Comparison of ENCODE assay signal across 8 cellular contexts in the genomic region with DNA sequence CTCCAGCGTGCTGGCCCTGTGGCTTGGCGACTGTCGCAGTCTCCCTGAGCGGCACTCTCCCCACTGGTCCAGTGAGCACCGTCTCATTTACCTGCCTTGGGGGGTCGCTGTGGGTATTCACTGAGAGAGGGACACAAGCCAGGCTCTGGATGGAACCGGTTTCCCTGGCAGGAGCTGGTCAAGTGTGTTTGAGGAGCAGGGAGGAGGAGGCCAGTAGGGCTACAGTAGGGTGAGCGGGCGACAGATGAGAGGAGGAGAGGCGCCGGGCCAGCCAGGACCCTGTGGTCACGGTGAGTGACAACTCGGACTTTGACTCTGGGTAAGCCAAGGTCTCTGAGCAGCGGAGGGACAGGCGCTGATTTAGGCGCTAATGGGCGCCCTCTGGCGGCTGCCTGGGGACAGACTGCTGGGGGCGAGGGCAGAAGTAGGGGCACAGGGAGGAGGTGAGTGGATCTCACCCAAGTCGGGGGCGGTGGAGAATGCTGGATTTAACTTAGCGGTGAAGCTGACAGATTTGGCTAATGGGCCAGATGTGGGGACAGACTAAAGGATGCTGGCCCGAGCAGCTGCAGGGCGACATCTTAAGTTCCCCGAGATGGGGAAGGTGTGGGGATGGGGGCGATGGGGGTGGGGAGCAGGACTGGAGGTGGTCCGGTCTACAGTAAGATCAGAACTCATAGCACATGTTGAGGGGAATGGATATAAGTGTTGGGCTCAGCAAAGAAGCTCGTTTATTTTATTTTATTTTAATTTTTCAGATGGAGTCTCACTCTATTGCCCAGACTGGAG. TPM values are rescaled to one million over a fixed set of nuclear protein-coding genes. Genes with fewer than 3 reads are reported as not detected.
DNase-seq lines count a peak whose midpoint lies in the region; ATAC-seq and TF ChIP-seq lines count a peak whose summit lies in the region.

No MANE protein-coding gene starts in this region.

- WGBS in testis, 2 donors = 42 to 62% methylated on average over 26 to 28 of the region's 28 CpGs

- H3K9me3 ChIP-seq in neural progenitor cell (ENCODE audit: low read depth) (no peaks in the 10 kb centered on the region), testis (no peaks in the 10 kb centered on the region)

- no peak for TF ChIP-seq POLR2A in testis (IDR thresholded peaks at IDR 0.05)

- peaks cover 8% of the 10 kb centered on the region for H3K79me2 ChIP-seq in neural progenitor cell (ENCODE audit: low read depth)

- H3K36me3 ChIP-seq in neural progenitor cell (no peaks in the 10 kb centered on the region), testis (ENCODE audit: low read depth, missing control alignments) (no peaks in the 10 kb centered on the region)

- peak overlapping the region; percentile 66 for H3K4me2 ChIP-seq in neural progenitor cell

- H3F3A ChIP-seq in neural progenitor cell (ENCODE audit: low read depth) = peaks cover 48% of the 10 kb centered on the region

- peak overlapping the region; percentile 10 for H2AFZ ChIP-seq in neural progenitor cell (replicated peaks)

- no peaks in the 10 kb centered on the region for H3K9me3 Mint-ChIP-seq in Calu3 (ENCODE audit: low read depth, unreplicated experiment)
- no peaks in the 10 kb centered on the region for H3K9me3 Mint-ChIP-seq in neural progenitor cell

- H3K4me3 Mint-ChIP-seq in Calu3 (ENCODE audit: low read depth, unreplicated experiment) = peak overlapping the region; percentile 17
- peak overlapping the region; percentile 61 for H3K4me3 Mint-ChIP-seq in neural progenitor cell

- peak overlapping the region; percentile 69 for H3K27ac ChIP-seq in RWPE1
- no peak overlapping the region for H3K27ac ChIP-seq in foreskin keratinocyte
- H3K27ac ChIP-seq in neural progenitor cell = no peak overlapping the region
- H3K27ac ChIP-seq in testis = no peak overlapping the region

- TF ChIP-seq CTCF in Calu3 (IDR thresholded peaks at IDR 0.05; ENCODE audit: unreplicated experiment) = peak; percentile 87
- TF ChIP-seq CTCF in RWPE1 (conservative IDR thresholded peaks at IDR 0.05; ENCODE audit: low read depth) = peak; percentile 91
- TF ChIP-seq CTCF in foreskin keratinocyte (conservative IDR thresholded peaks at IDR 0.05) = peak; percentile 83
- TF ChIP-seq CTCF in neural progenitor cell (IDR thresholded peaks at IDR 0.05) = peak; percentile 97
- peak; percentile 62 to 89 (median 71) for TF ChIP-seq CTCF in testis (IDR thresholded peaks at IDR 0.05)

- peaks cover 7% of the 10 kb centered on the region for H4K20me1 ChIP-seq in neural progenitor cell (ENCODE audit: low read depth)

- H3K27me3 ChIP-seq in foreskin keratinocyte (no peaks in the 10 kb centered on the region), neural progenitor cell (no peaks in the 10 kb centered on the region), testis (no peaks in the 10 kb centered on the region)

- H3K27ac Mint-ChIP-seq in Calu3 (ENCODE audit: unreplicated experiment) (peak overlapping the region; percentile 29), neural progenitor cell (peak overlapping the region; percentile 30)

- H3K36me3 Mint-ChIP-seq in Calu3 (ENCODE audit: insufficient read depth, unreplicated experiment) = peaks cover 55% of the 10 kb centered on the region
- H3K36me3 Mint-ChIP-seq in neural progenitor cell = peaks cover 12% of the 10 kb centered on the region

- H3K4me1 ChIP-seq in foreskin keratinocyte (no peaks in the 10 kb centered on the region), neural progenitor cell (no peaks in the 10 kb centered on the region), testis (peaks cover 10% of the 10 kb centered on the region)

- no TSS peak for BruUV-seq in Calu3 (replicated peaks; lab: Mats Ljungman, UMichigan)

- POLR2A ChIA-PET in RWPE1 (lab: Yijun Ruan, JAX; ENCODE audit: low non-redundant PET) = interaction anchor here (0.5 kb wide), 1 partner anchor 221 kb away, joined by 6 read pairs; no protein-coding TSS in a partner anchor

- H3K27me3 Mint-ChIP-seq in Calu3 (ENCODE audit: unreplicated experiment) = no peaks in the 10 kb centered on the region
- peaks cover 4% of the 10 kb centered on the region for H3K27me3 Mint-ChIP-seq in neural progenitor cell (ENCODE audit: insufficient read depth, low read depth)

- peak; percentile 86 for DNase-seq in Calu3
- DNase-seq in KG1 (lab: John Stamatoyannopoulos, UW) = peak; percentile 49
- peak; percentile 73 for DNase-seq in RWPE1 (ENCODE audit: low spot score)
- DNase-seq in activated effector memory CD4-positive, alpha-beta T cell treated with Interleukin-2 at 50 U/mL for 16 hours = peak; percentile 61
- peak in 1 of 2 donors; percentile 33 for DNase-seq in foreskin keratinocyte
- DNase-seq in neural progenitor cell (ENCODE audit: low spot score) = peak; percentile 92
- DNase-seq in testis = peak; percentile 80

- CTCF ChIA-PET in Calu3 (lab: Charles Lee) = interaction anchor here (0.5 to 1.3 kb wide), 5 partner anchors 24 to 679 kb away, joined by 3 to 9 read pairs (median 4); partner anchors contain the start of genes NOSIP, PRRG2, RRAS and RUVBL2
- CTCF ChIA-PET in RWPE1 (lab: Yijun Ruan, JAX) = interaction anchor here (0.5 to 1.4 kb wide), 10 partner anchors 9 to 1640 kb away, joined by 3 to 5 read pairs (median 4); no protein-coding TSS in a partner anchor

- intact Hi-C loops in Calu3 (cut with micrococcal nuclease; ENCODE audit: unreplicated experiment) = no loop called here
- intact Hi-C loops in testis (cut with DNase I; ENCODE audit: low total_unique reads) = no loop called here

- peaks cover 15% of the 10 kb centered on the region for H3K4me1 Mint-ChIP-seq in Calu3 (ENCODE audit: low read depth, unreplicated experiment)
- H3K4me1 Mint-ChIP-seq in neural progenitor cell = peaks cover 21% of the 10 kb centered on the region

- ATAC-seq in foreskin keratinocyte (no peak), GM19397 (IDR thresholded peaks at IDR 0.05; ENCODE audit: unreplicated experiment) (no peak)

- H3K4me3 ChIP-seq in neural progenitor cell (peak overlapping the region; percentile 33), testis (no peak overlapping the region)

- no peak overlapping the region for H3K9ac ChIP-seq in neural progenitor cell

RNA-seq across cellular contexts. Expression of gene PRMT1, which starts 4.7 kb away (rescaled TPM):
- 350 and 369 TPM in 2 replicates for total RNA-seq in Calu3 (2022)
- total RNA-seq in foreskin keratinocyte = 307 and 373 TPM in 2 replicates
- polyA plus RNA-seq in foreskin keratinocyte = 402 and 466 TPM in 2 replicates
- total RNA-seq in neural progenitor cell (ENCODE audit: low replicate concordance) = 480 and 755 TPM in 2 replicates
- 100 to 1,000 TPM; 192 to 272 TPM for total RNA-seq in testis
- 201 TPM for polyA plus RNA-seq in testis (ENCODE audit: insufficient read depth, low read depth, low replicate concordance)

RNA-seq across cellular contexts. Expression of gene BCL2L12, which starts 6.6 kb away (rescaled TPM):
- 66.5 and 70.8 TPM in 2 replicates for total RNA-seq in Calu3 (2022)
- 23.7 and 33.0 TPM in 2 replicates for total RNA-seq in foreskin keratinocyte
- 77.5 and 83.0 TPM in 2 replicates for polyA plus RNA-seq in foreskin keratinocyte
- total RNA-seq in neural progenitor cell (ENCODE audit: low replicate concordance) = 6.1 and 41.8 TPM in 2 replicates
- 10 to 100 TPM; 11.3 to 19.3 TPM for total RNA-seq in testis
- 17.3 TPM for polyA plus RNA-seq in testis (ENCODE audit: insufficient read depth, low read depth, low replicate concordance)

RNA-seq across cellular contexts. Expression of gene IRF3, which starts 6.7 kb away (rescaled TPM):
- total RNA-seq in Calu3 (2022) (189 and 191 TPM in 2 replicates), foreskin keratinocyte (115 and 118 TPM in 2 replicates), neural progenitor cell (ENCODE audit: low replicate concordance) (29.5 and 65.1 TPM in 2 replicates), testis (10 to 100 TPM; 50.1 to 51.6 TPM)
- polyA plus RNA-seq in foreskin keratinocyte (117 and 124 TPM in 2 replicates), testis (ENCODE audit: insufficient read depth, low read depth, low replicate concordance) (34.9 TPM)

RNA-seq across cellular contexts. Expression of gene ADM5, which starts 17.1 kb away (rescaled TPM):
- total RNA-seq in Calu3 (2022) (17.0 and 18.5 TPM in 2 replicates), foreskin keratinocyte (1.2 and 1.6 TPM in 2 replicates), neural progenitor cell (ENCODE audit: low replicate concordance) (6.0 and 9.4 TPM in 2 replicates), testis (1 to 10 TPM; 2.9 to 5.0 TPM)
- polyA plus RNA-seq in foreskin keratinocyte (1.7 and 1.8 TPM in 2 replicates), testis (ENCODE audit: insufficient read depth, low read depth, low replicate concordance) (2.2 TPM)

RNA-seq across cellular contexts. Expression of gene CPT1C, which starts 18.6 kb away (rescaled TPM):
- total RNA-seq in Calu3 (2022) (0.57 and 1.4 TPM in 2 replicates), foreskin keratinocyte (3.6 and 5.2 TPM in 2 replicates), neural progenitor cell (ENCODE audit: low replicate concordance) (51.7 and 105 TPM in 2 replicates), testis (1 to 10 TPM; 8.8 to 9.8 TPM)
- polyA plus RNA-seq in foreskin keratinocyte (2.7 and 5.9 TPM in 2 replicates), testis (ENCODE audit: insufficient read depth, low read depth, low replicate concordance) (17.1 TPM)
